Comparison of ENCODE assay signal across 15 cellular contexts in genomic region chrX:44439242-44439641, GRCh38.
DNase-seq lines count a peak whose midpoint lies in the region; ATAC-seq, FAIRE-seq and TF ChIP-seq lines count a peak whose summit lies in the region.
"Had no signal": no experiment of that assay in that cellular context is flagged by ENCODE, and none has a peak within 500 bp of the region (broad histone marks: within the 10 kb centered on the region; RNA-seq: fewer than 3 reads in every experiment).

No MANE protein-coding gene starts in this region.

- no peaks in the 10 kb centered on the region for H3K9me3 ChIP-seq in kidney (ENCODE audit: control insufficient read depth in 1 of 2, low read length in 2 of 2)
- H3K9me3 ChIP-seq in stomach = no peaks in the 10 kb centered on the region
- H3K9me3 ChIP-seq: Caco-2, HAP-1 had no signal

- TF ChIP-seq EP300 in stomach (IDR thresholded peaks at IDR 0.05) = no peak

- DNase-seq in M059J (ENCODE audit: low read depth) = peak; percentile 12
- DNase-seq in kidney = no peak
- no peak for DNase-seq in stomach
- DNase-seq in GM20000 (ENCODE audit: low spot score) = no peak
- DNase-seq in epidermal melanocyte (ENCODE audit: insufficient read length, low spot score) = no peak
- DNase-seq: Caco-2; CD8-positive, alpha-beta memory T cell; DMS79 had no signal

- 15 to 44% (median 27%) methylated on average over 2 of the region's 2 CpGs for WGBS in stomach, 5 donors

- ATAC-seq in HG03045 (IDR thresholded peaks at IDR 0.05; ENCODE audit: unreplicated experiment) = no peak
- ATAC-seq: GM12878 had no signal

- H3K27me3 ChIP-seq in stomach = no peaks in the 10 kb centered on the region

- no peak overlapping the region for H3K4me3 ChIP-seq in kidney (ENCODE audit: low read length in 2 of 2)
- H3K4me3 ChIP-seq in stomach = no peak overlapping the region
- H3K4me3 ChIP-seq: GM12878, HAP-1 had no signal

- H3K9ac ChIP-seq in kidney (ENCODE audit: low read length in 2 of 2) = no peak overlapping the region

- H3K27ac ChIP-seq in C4-2B = peak overlapping the region; percentile 29; the same call in 1 of the 2 replicates
- H3K27ac ChIP-seq in kidney (ENCODE audit: low read depth in 2 of 2, low read length in 2 of 2) = no peak overlapping the region
- peak overlapping the region in 3 of 5 donors; percentile 11 to 32 (median 17) for H3K27ac ChIP-seq in stomach

- peak; percentile 27 for FAIRE-seq in kidney (lab: Jason Lieb, UNC)
- FAIRE-seq: A204.1, GM12878, GM18507, H1 had no signal

- no peak for TF ChIP-seq CTCF in C4-2B (conservative IDR thresholded peaks at IDR 0.05)
- TF ChIP-seq CTCF in kidney (IDR thresholded peaks at IDR 0.05; ENCODE audit: borderline replicate concordance, extremely low read depth, insufficient read depth) = no peak
- no peak for TF ChIP-seq CTCF in stomach (IDR thresholded peaks at IDR 0.05)
- no peak for TF ChIP-seq CTCF in GM20000 (IDR thresholded peaks at IDR 0.05; ENCODE audit: extremely low read depth, missing control alignments)

- H3K4me1 ChIP-seq in kidney (ENCODE audit: control insufficient read depth in 1 of 2, insufficient read depth in 1 of 2, low read depth in 1 of 2, low read length in 2 of 2) (no peaks in the 10 kb centered on the region), stomach (peaks cover 0 to 11% (median 4%) of the 10 kb centered on the region in 4 donors)
- H3K4me1 ChIP-seq: Caco-2, HAP-1 had no signal

- intact Hi-C loops in kidney (cut with DNase I) = no loop called here
- intact Hi-C loops in stomach (cut with DNase I; ENCODE audit: low total_unique reads) = no loop called here

- H3K36me3 ChIP-seq in kidney (ENCODE audit: control insufficient read depth in 1 of 2, insufficient read depth in 2 of 2, low read length in 2 of 2) (no peaks in the 10 kb centered on the region), stomach (no peaks in the 10 kb centered on the region)
- H3K36me3 ChIP-seq: HAP-1 had no signal

- no peak for TF ChIP-seq POLR2A in stomach (IDR thresholded peaks at IDR 0.05)

Comparison
In these comparisons a context has a peak if more than half of its experiments do, and no peak if none do; other contexts are left out.
1. H3K27ac ChIP-seq: peak in C4-2B (single experiment) and stomach (3 of 5); none in kidney (0 of 2).